Comparison of ENCODE assay signal across 14 cellular contexts in the genomic region with DNA sequence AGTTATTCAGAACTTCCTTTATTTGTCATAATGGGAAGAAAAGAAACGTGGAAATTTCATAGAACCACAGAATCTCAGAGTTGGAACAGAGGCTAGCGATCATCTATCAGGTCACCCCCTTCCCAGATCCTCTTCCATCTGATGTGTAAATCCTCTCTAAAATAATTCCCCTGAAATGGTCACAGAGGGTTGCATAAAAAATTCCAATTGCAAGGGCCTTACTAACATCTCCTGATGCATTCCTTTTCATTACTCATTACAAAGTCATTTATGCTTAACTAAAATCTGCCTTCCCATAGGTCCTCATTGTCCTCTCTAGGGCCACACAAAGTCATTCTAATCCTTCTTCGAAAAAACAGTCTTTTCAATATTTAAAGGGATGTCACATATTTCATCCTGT.
A peak's percentile ranks its signal among the peaks of the same experiment; 100 is the strongest.
DNase-seq lines count a peak whose midpoint lies in the region; FAIRE-seq and TF ChIP-seq lines count a peak whose summit lies in the region.
"Had no signal": no experiment of that assay in that cellular context is flagged by ENCODE, and none has a peak within 500 bp of the region (broad histone marks: within the 10 kb centered on the region; RNA-seq: fewer than 3 reads in every experiment).

No MANE protein-coding gene starts in this region.

- H3K36me3 ChIP-seq in SK-N-SH (replicated peaks in 1 of 2; ENCODE audit: control insufficient read depth in 1 of 2, insufficient read depth in 2 of 2, low read length in 1 of 2) (no peaks in the 10 kb centered on the region), left ventricle myocardium inferior (no peaks in the 10 kb centered on the region), prostate gland (no peaks in the 10 kb centered on the region)
- H3K36me3 ChIP-seq: tibial artery had no signal

- H3K4me1 ChIP-seq in SK-N-SH (ENCODE audit: control insufficient read depth in 1 of 2, insufficient read depth in 2 of 2, low read depth in 1 of 2, low read length in 1 of 2) (peaks cover 0 to 12% of the 10 kb centered on the region in 2 experiments; a peak in 2 of 4 replicates), left ventricle myocardium inferior (no peaks in the 10 kb centered on the region), prostate gland (replicated peaks) (no peaks in the 10 kb centered on the region)

- CTCF ChIA-PET in SK-N-SH (lab: Yijun Ruan, JAX) = no interaction called here

- H3K27me3 ChIP-seq in SK-N-SH (ENCODE audit: insufficient read depth) = no peaks in the 10 kb centered on the region
- H3K27me3 ChIP-seq in left ventricle myocardium inferior (ENCODE audit: low read depth) = no peaks in the 10 kb centered on the region
- H3K27me3 ChIP-seq in prostate gland (replicated peaks; ENCODE audit: insufficient read depth) = no peaks in the 10 kb centered on the region
- H3K27me3 ChIP-seq: tibial artery had no signal

- H3K79me2 ChIP-seq in SK-N-SH (ENCODE audit: insufficient read depth) = no peaks in the 10 kb centered on the region

- H3K4me3 ChIP-seq in SK-N-SH (ENCODE audit: low read depth in 2 of 2, low read length in 1 of 2) = no peak overlapping the region
- no peak overlapping the region for H3K4me3 ChIP-seq in retinal pigment epithelial cell (ENCODE audit: low read length)
- no peak overlapping the region for H3K4me3 ChIP-seq in left ventricle myocardium inferior
- H3K4me3 ChIP-seq in prostate gland = no peak overlapping the region
- H3K4me3 ChIP-seq: tibial artery had no signal

- TF ChIP-seq CTCF in SK-N-SH (IDR thresholded peaks at IDR 0.05) (no peak), retinal pigment epithelial cell (conservative IDR thresholded peaks at IDR 0.05; ENCODE audit: low read depth, low read length) (no peak), left ventricle myocardium inferior (IDR thresholded peaks at IDR 0.05; ENCODE audit: borderline replicate concordance) (no peak), prostate gland (IDR thresholded peaks at IDR 0.05) (no peak)

- H3K27ac ChIP-seq in SK-N-SH (ENCODE audit: low read depth in 2 of 2, low read length in 1 of 2) (peak overlapping the region in 1 of 2 experiments; percentile 39; a peak in 2 of 4 replicates), left ventricle myocardium inferior (replicated peaks) (no peak overlapping the region), prostate gland (no peak overlapping the region)
- H3K27ac ChIP-seq: tibial artery had no signal

- peak overlapping the region; percentile 45 for H3K4me2 ChIP-seq in SK-N-SH

- H3F3A ChIP-seq in SK-N-SH (replicated peaks; ENCODE audit: insufficient read depth) = peaks cover 12% of the 10 kb centered on the region

- H3K9me3 ChIP-seq in SK-N-SH (no peaks in the 10 kb centered on the region), left ventricle myocardium inferior (replicated peaks) (no peaks in the 10 kb centered on the region), prostate gland (no peaks in the 10 kb centered on the region)
- H3K9me3 ChIP-seq: tibial artery had no signal

- POLR2A ChIA-PET in SK-N-SH (lab: Yijun Ruan, JAX) = no interaction called here

- no peak overlapping the region for H3K9ac ChIP-seq in SK-N-SH

- TF ChIP-seq POLR2A in prostate gland (IDR thresholded peaks at IDR 0.05) = no peak

- no peaks in the 10 kb centered on the region for H4K20me1 ChIP-seq in SK-N-SH (ENCODE audit: insufficient read depth)

- DNase-seq in SK-N-SH (no peak), fibroblast of peridontal ligament (ENCODE audit: extremely low read depth) (peak; percentile 76), retinal pigment epithelial cell (ENCODE audit: low read depth) (peak; percentile 52), left ventricle myocardium inferior (no peak), nucleus accumbens (lab: John Stamatoyannopoulos, UW) (no peak), prostate gland (ENCODE audit: low spot score) (no peak), NCI-H1436 treated with DMSO at 0.1 percent for 48 hours (lab: John Stamatoyannopoulos, UW) (no peak)
- DNase-seq: activated CD8-positive, alpha-beta T cell treated with anti-CD3 and anti-CD28 coated beads, Interleukin-2, amount 10 ng/mL, durations not matched to agents 7 days and 5 days; amygdala; CD8-positive, alpha-beta memory T cell; MV-4-11; stimulated activated CD4-positive, alpha-beta T cell treated with anti-CD3 and anti-CD28 coated beads, Interleukin-1b, Interleukin-23, amount 100 ng/mL, for 48 hours; tibial artery had no signal

- no peaks in the 10 kb centered on the region; the same call in 1 of the 2 replicates for H3K9me2 ChIP-seq in SK-N-SH

- H2AFZ ChIP-seq in SK-N-SH (ENCODE audit: low read depth) = peak overlapping the region; percentile 70

- no peak for TF ChIP-seq EP300 in SK-N-SH (IDR thresholded peaks at IDR 0.05; ENCODE audit: borderline replicate concordance in 1 of 2, low read depth in 1 of 2, low read length in 1 of 2)

- peak; percentile 95 for FAIRE-seq in G401.6 (lab: Jason Lieb, UNC)

- no peak for TF ChIP-seq RAD21 in SK-N-SH (IDR thresholded peaks at IDR 0.05; ENCODE audit: low read length)

- intact Hi-C loops in left ventricle myocardium inferior (cut with micrococcal nuclease) (no loop called here), prostate gland (cut with DNase I) (no loop called here)

- 10% methylated on average over 3 of the region's 3 CpGs for WGBS in SK-N-SH (ENCODE audit: low lambda C conversion rate)
- 88% methylated on average over 3 of the region's 3 CpGs for WGBS in prostate gland

TF ChIP-seq in SK-N-SH, 30 proteins besides CTCF, POLR2A, EP300 and RAD21:
- no peak for TF ChIP-seq MEF2A (IDR thresholded peaks at IDR 0.05; ENCODE audit: borderline replicate concordance, low read depth)
- TF ChIP-seq, protein P1, sequence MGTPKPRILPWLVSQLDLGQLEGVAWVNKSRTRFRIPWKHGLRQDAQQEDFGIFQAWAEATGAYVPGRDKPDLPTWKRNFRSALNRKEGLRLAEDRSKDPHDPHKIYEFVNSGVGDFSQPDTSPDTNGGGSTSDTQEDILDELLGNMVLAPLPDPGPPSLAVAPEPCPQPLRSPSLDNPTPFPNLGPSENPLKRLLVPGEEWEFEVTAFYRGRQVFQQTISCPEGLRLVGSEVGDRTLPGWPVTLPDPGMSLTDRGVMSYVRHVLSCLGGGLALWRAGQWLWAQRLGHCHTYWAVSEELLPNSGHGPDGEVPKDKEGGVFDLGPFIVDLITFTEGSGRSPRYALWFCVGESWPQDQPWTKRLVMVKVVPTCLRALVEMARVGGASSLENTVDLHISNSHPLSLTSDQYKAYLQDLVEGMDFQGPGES (IDR thresholded peaks at IDR 0.05; ENCODE audit: low read depth, low read length) = no peak
- TF ChIP-seq TCF12 (IDR thresholded peaks at IDR 0.05) = 0 out of 2 replicates have a peak, but pooled peaks have one; percentile 22
- 0 out of 2 replicates have a peak, but pooled peaks have one; percentile 5 for TF ChIP-seq RXRA (IDR thresholded peaks at IDR 0.05; ENCODE audit: borderline replicate concordance, low read depth)
- no peak for TF ChIP-seq NRF1 (IDR thresholded peaks at IDR 0.05; ENCODE audit: low read depth, low read length)
- TF ChIP-seq GABPA (IDR thresholded peaks at IDR 0.05; ENCODE audit: low read depth) = no peak
- TF ChIP-seq CHD2 (IDR thresholded peaks at IDR 0.05; ENCODE audit: low read length, partially characterized antibody) = no peak
- TF ChIP-seq, protein P2, sequence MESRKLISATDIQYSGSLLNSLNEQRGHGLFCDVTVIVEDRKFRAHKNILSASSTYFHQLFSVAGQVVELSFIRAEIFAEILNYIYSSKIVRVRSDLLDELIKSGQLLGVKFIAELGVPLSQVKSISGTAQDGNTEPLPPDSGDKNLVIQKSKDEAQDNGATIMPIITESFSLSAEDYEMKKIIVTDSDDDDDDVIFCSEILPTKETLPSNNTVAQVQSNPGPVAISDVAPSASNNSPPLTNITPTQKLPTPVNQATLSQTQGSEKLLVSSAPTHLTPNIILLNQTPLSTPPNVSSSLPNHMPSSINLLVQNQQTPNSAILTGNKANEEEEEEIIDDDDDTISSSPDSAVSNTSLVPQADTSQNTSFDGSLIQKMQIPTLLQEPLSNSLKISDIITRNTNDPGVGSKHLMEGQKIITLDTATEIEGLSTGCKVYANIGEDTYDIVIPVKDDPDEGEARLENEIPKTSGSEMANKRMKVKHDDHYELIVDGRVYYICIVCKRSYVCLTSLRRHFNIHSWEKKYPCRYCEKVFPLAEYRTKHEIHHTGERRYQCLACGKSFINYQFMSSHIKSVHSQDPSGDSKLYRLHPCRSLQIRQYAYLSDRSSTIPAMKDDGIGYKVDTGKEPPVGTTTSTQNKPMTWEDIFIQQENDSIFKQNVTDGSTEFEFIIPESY (IDR thresholded peaks at IDR 0.05; ENCODE audit: borderline replicate concordance, low read depth) = no peak

Comparison
In these comparisons a context has a peak if more than half of its experiments do, and no peak if none do; other contexts are left out.
1. DNase-seq: peak in fibroblast of peridontal ligament (single experiment) and retinal pigment epithelial cell (single experiment); none in SK-N-SH (single experiment), left ventricle myocardium inferior (single experiment), nucleus accumbens (0 of 56), prostate gland (single experiment) and NCI-H1436 treated with DMSO at 0.1 percent for 48 hours (single experiment).